In genomic region chr6:158853072-158853871, GRCh38 we compare ENCODE assay signal across 8 cellular contexts. TPM values are rescaled to one million over a fixed set of nuclear protein-coding genes. Genes with fewer than 3 reads are reported as not detected.
A peak's percentile ranks its signal among the peaks of the same experiment; 100 is the strongest.
DNase-seq lines count a peak whose midpoint lies in the region; ATAC-seq and TF ChIP-seq lines count a peak whose summit lies in the region.

No MANE protein-coding gene starts in this region.

- POLR2A ChIA-PET in AG04450 (lab: Yijun Ruan, JAX) = interaction anchor here (0.6 kb wide), 1 partner anchor 42 kb away, joined by 7 read pairs; no protein-coding TSS in a partner anchor
- POLR2A ChIA-PET in Panc1 (lab: Charles Lee) = interaction anchor here (0.6 to 1.2 kb wide), 2 partner anchors 17 to 117 kb away, joined by 3 to 4 read pairs; no protein-coding TSS in a partner anchor

- ATAC-seq in GM19035 (IDR thresholded peaks at IDR 0.05; ENCODE audit: unreplicated experiment) (peak; percentile 88), HG03139 (IDR thresholded peaks at IDR 0.05; ENCODE audit: unreplicated experiment) (peak; percentile 92), Panc1 (peak; percentile 81)

- DNase-seq in AG04450 (ENCODE audit: low read depth, low spot score) (no peak), Panc1 (ENCODE audit: low read depth, low spot score) (peak; percentile 88), glomerular visceral epithelial cell (ENCODE audit: extremely low spot score) (peak; percentile 98), retinal pigment epithelial cell (ENCODE audit: low read depth) (peak; percentile 99), NCI-H1105 treated with DMSO at 0.1 percent for 48 hours (lab: John Stamatoyannopoulos, UW) (no peak)
- DNase-seq in activated T-helper 1 cell treated with anti-CD3 and anti-CD28 coated beads, Interleukin-2, amount 50 U/mL, for 16 hours (ENCODE audit: low read depth in 1 of 2, low spot score in 1 of 2) = peak; percentile 73 to 76

- H3K9me3 ChIP-seq in AG04450 (ENCODE audit: control insufficient read depth, insufficient read depth, low read length) (no peaks in the 10 kb centered on the region), Panc1 (ENCODE audit: control insufficient read depth, insufficient read depth, low read depth, low read length) (no peaks in the 10 kb centered on the region)

- H3K4me1 ChIP-seq in Panc1 (ENCODE audit: control insufficient read depth, insufficient read depth, low read length) = peaks cover 57% of the 10 kb centered on the region

- no peaks in the 10 kb centered on the region for H3K36me3 ChIP-seq in Panc1 (ENCODE audit: control insufficient read depth, insufficient read depth, low read length)

- intact Hi-C loops in Panc1 (cut with micrococcal nuclease; ENCODE audit: unreplicated experiment) = loop anchor here (5.0 kb wide), 1 partner anchor 36 kb away; the partner anchor contains the start of gene EZR

- H3K27ac ChIP-seq in AG04450 (ENCODE audit: low read depth, low read length) = peak overlapping the region; percentile 24
- peak overlapping the region; percentile 66 for H3K27ac ChIP-seq in Panc1 (ENCODE audit: low read length)

- TF ChIP-seq CTCF in AG04450 (IDR thresholded peaks at IDR 0.05; ENCODE audit: low read depth, low read length) (no peak), Panc1 (IDR thresholded peaks at IDR 0.05) (no peak), retinal pigment epithelial cell (conservative IDR thresholded peaks at IDR 0.05; ENCODE audit: low read depth, low read length) (no peak)

- H3K27me3 ChIP-seq in AG04450 (ENCODE audit: control insufficient read depth, insufficient read depth, low read length) = no peaks in the 10 kb centered on the region
- no peaks in the 10 kb centered on the region for H3K27me3 ChIP-seq in Panc1 (ENCODE audit: control insufficient read depth, insufficient read depth, low read length)

- in situ Hi-C loops in Panc1 (cut with HindIII; ENCODE audit: low pct_unique_long_range_greater_than_20kb, low sequenced_read_pairs) = no loop called here

- BruUV-seq in Panc1 (replicated peaks; lab: Mats Ljungman, UMichigan) = no TSS peak

- H3K4me3 ChIP-seq in AG04450 (ENCODE audit: low read depth, low read length) (no peak overlapping the region), Panc1 (ENCODE audit: low read depth in 2 of 2, low read length in 2 of 2) (peak overlapping the region; percentile 2 to 39; a peak in 3 of 4 replicates), retinal pigment epithelial cell (ENCODE audit: low read length) (no peak overlapping the region)

- CTCF ChIA-PET in AG04450 (lab: Charles Lee) (interaction anchor here (1.2 to 1.6 kb wide), 2 partner anchors 16 to 162 kb away, joined by 3 to 4 read pairs; no protein-coding TSS in a partner anchor), Panc1 (lab: Charles Lee) (no interaction called here)

RNA-seq across cellular contexts. Expression of gene EZR, which starts 34.1 kb away (rescaled TPM):
- 56.7 and 61.2 TPM in 2 replicates for polyA plus RNA-seq in AG04450 (2011; rRNA removed)
- 58.7 and 59.5 TPM in 2 replicates for polyA minus RNA-seq in AG04450 (2011; rRNA and poly(A)+ RNA removed)
- total RNA-seq in Panc1 (2021; ENCODE audit: unreplicated experiment) = 263 TPM
- polyA plus RNA-seq in Panc1 (2012; ENCODE audit: insufficient read length) = 215 TPM

Comparison
In these comparisons a context has a peak if more than half of its experiments do, and no peak if none do; other contexts are left out.
1. DNase-seq: peak in Panc1 (single experiment), activated T-helper 1 cell treated with anti-CD3 and anti-CD28 coated beads, Interleukin-2, amount 50 U/mL, for 16 hours (2 of 2), glomerular visceral epithelial cell (single experiment) and retinal pigment epithelial cell (single experiment); none in AG04450 (single experiment) and NCI-H1105 treated with DMSO at 0.1 percent for 48 hours (single experiment).
2. H3K4me3 ChIP-seq: peak in Panc1 (2 of 2); none in AG04450 (single experiment) and retinal pigment epithelial cell (single experiment).
3. Peak in every context shown above with its lines, with median percentiles within 50 percentile points of each other: ATAC-seq.